Comparison of ENCODE assay signal across 19 cellular contexts in the genomic region with DNA sequence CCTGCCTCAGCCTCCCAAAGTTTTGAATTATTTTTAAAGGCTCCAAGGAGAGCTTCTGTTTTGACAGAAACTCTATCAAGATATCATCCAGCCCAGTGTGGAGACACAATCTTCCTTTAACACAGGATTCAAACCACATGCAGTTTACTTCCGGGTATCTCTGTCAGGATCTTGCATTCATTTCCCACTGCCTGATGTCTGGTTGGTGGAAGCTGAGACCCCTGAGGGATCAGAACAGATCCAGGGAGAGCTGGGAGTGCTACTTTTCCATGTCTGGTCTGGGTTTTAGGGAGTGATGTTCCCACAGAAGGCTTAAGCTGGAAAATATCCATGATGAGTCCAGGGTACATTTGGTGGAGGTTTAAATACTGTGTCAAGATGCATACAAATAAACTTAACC. TPM values are rescaled to one million over a fixed set of nuclear protein-coding genes. Genes with fewer than 3 reads are reported as not detected.
DNase-seq lines count a peak whose midpoint lies in the region; ATAC-seq and TF ChIP-seq lines count a peak whose summit lies in the region.
"Had no signal": no experiment of that assay in that cellular context is flagged by ENCODE, and none has a peak within 500 bp of the region (broad histone marks: within the 10 kb centered on the region; RNA-seq: fewer than 3 reads in every experiment).

No MANE protein-coding gene starts in this region.

- H4K20me1 ChIP-seq in GM23248 (ENCODE audit: insufficient read depth) = no peaks in the 10 kb centered on the region

- H3K4me3 ChIP-seq in GM23248 (no peak overlapping the region), ascending aorta (no peak overlapping the region), lung (no peak overlapping the region), stomach (no peak overlapping the region)

- ATAC-seq in lung (ENCODE audit: insufficient read depth, low FRiP score) = no peak
- ATAC-seq: T-helper 17 cell had no signal

- H3K27me3 ChIP-seq in GM23248 (replicated peaks; ENCODE audit: insufficient read depth) (no peaks in the 10 kb centered on the region), ascending aorta (no peaks in the 10 kb centered on the region), lung (ENCODE audit: control insufficient read depth, insufficient read depth) (no peaks in the 10 kb centered on the region), stomach (no peaks in the 10 kb centered on the region)

- intact Hi-C loops in ascending aorta (cut with DNase I) (loop anchor here (5.0 kb wide), 5 partner anchors 54 to 1676 kb away; no protein-coding TSS in a partner anchor), stomach (cut with DNase I; ENCODE audit: low total_unique reads) (no loop called here)

- H3K4me2 ChIP-seq in GM23248 (ENCODE audit: unreplicated experiment) = no peak overlapping the region

- H3F3A ChIP-seq in GM23248 (ENCODE audit: insufficient read depth) = peaks cover 30% of the 10 kb centered on the region

- H3K9me3 ChIP-seq in GM23248 (ENCODE audit: low read depth) = no peaks in the 10 kb centered on the region
- no peaks in the 10 kb centered on the region for H3K9me3 ChIP-seq in ascending aorta
- H3K9me3 ChIP-seq in lung (ENCODE audit: control insufficient read depth in 2 of 2, insufficient read depth in 1 of 2, low read length in 1 of 2) = no peaks in the 10 kb centered on the region
- no peaks in the 10 kb centered on the region for H3K9me3 ChIP-seq in stomach

- no peak for TF ChIP-seq POLR2A in stomach (IDR thresholded peaks at IDR 0.05)

- H2AFZ ChIP-seq in GM23248 = no peak overlapping the region

- DNase-seq in GM23248 = no peak
- peak in 1 of 2 donors; percentile 50 for DNase-seq in ascending aorta (ENCODE audit: low spot score in 2 of 2)
- no peak for DNase-seq in lung (ENCODE audit: low spot score)
- DNase-seq in stomach = no peak
- no peak for DNase-seq in NCI-H446 (lab: John Stamatoyannopoulos, UW)
- no peak for DNase-seq in stimulated activated naive CD4-positive, alpha-beta T cell (lab: John Stamatoyannopoulos, UW)
- no peak for DNase-seq in activated CD8-positive, alpha-beta memory T cell treated with anti-CD3 and anti-CD28 coated beads, Interleukin-2, amount 50 U/mL, for 4 hours
- DNase-seq: activated CD4-positive, alpha-beta T cell treated with anti-CD3 and anti-CD28 coated beads, Interleukin-2, amount 50 U/mL, for 4 hours; activated naive CD4-positive, alpha-beta T cell treated with anti-CD3 and anti-CD28 coated beads for 36 hours; COR-L47; foreskin melanocyte; naive B cell; NCI-H1694 treated with DMSO at 0.1 percent for 48 hours; T-helper 17 cell had no signal

- no peaks in the 10 kb centered on the region for H3K9me2 ChIP-seq in GM23248 (ENCODE audit: insufficient read depth)

- WGBS in GM23248 (ENCODE audit: low coverage in 1 of 2, low lambda C conversion rate in 2 of 2, missing lambda C conversion rate in 2 of 2), 2 experiments = 5 to 10% methylated on average over 1 of the region's 1 CpG
- WGBS in lung, 2 donors = 34 to 63% methylated on average over 1 of the region's 1 CpG
- WGBS in stomach, 5 donors = 52 to 78% (median 66%) methylated on average over 1 of the region's 1 CpG

- 0 out of 2 replicates have a peak overlapping the region, but pooled peaks have one; percentile 5 for H3K9ac ChIP-seq in GM23248

- H3K4me1 ChIP-seq in GM23248 (ENCODE audit: insufficient read depth) (peaks cover 53% of the 10 kb centered on the region), ascending aorta (peaks cover 6 to 44% of the 10 kb centered on the region in 2 donors), lung (ENCODE audit: control insufficient read depth in 2 of 2, insufficient read depth in 2 of 2, low read length in 2 of 2) (peaks cover 38 to 53% of the 10 kb centered on the region in 2 donors), stomach (peaks cover 37 to 97% (median 39%) of the 10 kb centered on the region in 4 donors)

- TF ChIP-seq CTCF in ascending aorta (IDR thresholded peaks at IDR 0.05) (no peak), lung (IDR thresholded peaks at IDR 0.05; ENCODE audit: control extremely low read depth, extremely low read depth) (no peak), stomach (IDR thresholded peaks at IDR 0.05) (no peak)

- H3K36me3 ChIP-seq in GM23248 (ENCODE audit: low read depth) (no peaks in the 10 kb centered on the region), ascending aorta (no peaks in the 10 kb centered on the region), lung (ENCODE audit: control insufficient read depth in 2 of 2, insufficient read depth in 2 of 2, low read length in 2 of 2) (no peaks in the 10 kb centered on the region), stomach (no peaks in the 10 kb centered on the region)

- peaks cover 11% of the 10 kb centered on the region for H3K79me2 ChIP-seq in GM23248 (ENCODE audit: insufficient read depth)

- H3K27ac ChIP-seq in GM23248 (peak overlapping the region; percentile 39), ascending aorta (peak overlapping the region; percentile 90 to 92), lung (ENCODE audit: low read depth in 1 of 2, low read length in 1 of 2) (peak overlapping the region; percentile 74 to 77), stomach (peak overlapping the region in 4 of 5 donors; percentile 59 to 79 (median 66))
- H3K27ac ChIP-seq: VCaP had no signal

- in situ Hi-C loops in GM23248 (cut with MboI) = no loop called here

- TF ChIP-seq EP300 in stomach (IDR thresholded peaks at IDR 0.05) = no peak

RNA-seq across cellular contexts. Expression of a gene that starts 16.7 kb away (rescaled TPM):
- total RNA-seq in GM23248 (2014; rRNA removed; shearing (Covaris generic)) = 2.7 and 3.0 TPM in 2 replicates
- polyA plus RNA-seq in GM23248 (2016; fragmentation: Nextera tagmentation; extraction: Ambion mirVana) (4.0 and 4.7 TPM in 2 replicates), lung (10 to 100 TPM; 15.5 to 45.7 TPM), stomach (1 to 10 TPM; 4.0 to 5.0 (median 4.4) TPM)
- total RNA-seq in ascending aorta (14.5 TPM), lung (10 to 100 TPM; 27.3 to 68.7 TPM), stomach (10 to 100 TPM in 4 of 5 donors, 1 to 10 TPM in 1; 5.5 to 26.4 (median 13.2) TPM)

RNA-seq across cellular contexts. Expression of a gene that starts 30.9 kb away (rescaled TPM):
- not detected in 2 replicates for total RNA-seq in GM23248 (2014; rRNA removed; shearing (Covaris generic))
- polyA plus RNA-seq in GM23248 (2016; fragmentation: Nextera tagmentation; extraction: Ambion mirVana) (not detected in 2 replicates), lung (under 1 TPM; 0.10 to 0.12 TPM), stomach (under 1 TPM in 1 of 3 donors, not detected in 2; 0.25 TPM)
- total RNA-seq in ascending aorta (not detected), lung (not detected), stomach (10 to 100 TPM in 1 of 5 donors, 1 to 10 TPM in 1, not detected in 3; 1.7 to 15.4 TPM)
- total RNA-seq: activated naive CD4-positive, alpha-beta T cell treated with anti-CD3 and anti-CD28 coated beads for 36 hours; aorta; H1; T-helper 17 cell had no signal
- polyA plus RNA-seq: H1, IgD-negative memory B cell, urinary bladder had no signal

Comparison
In these comparisons a context has a peak if more than half of its experiments do, and no peak if none do; other contexts are left out.
1. H3K27ac ChIP-seq: peak in every context shown above with its lines; median percentile 91 in ascending aorta; 76 in lung; 66 in stomach; 39 in GM23248.